Comparison of ENCODE assay signal across 18 cellular contexts in genomic region chr12:115355301-115355700, GRCh38.
"Had no signal": no experiment of that assay in that cellular context is flagged by ENCODE, and none has a peak within 500 bp of the region (broad histone marks: within the 10 kb centered on the region; RNA-seq: fewer than 3 reads in every experiment).

No MANE protein-coding gene starts in this region.

- H3K27me3 ChIP-seq: adrenal gland, colonic mucosa, esophagus muscularis mucosa, gastrocnemius medialis, heart left ventricle, tibial nerve had no signal

- H3K36me3 ChIP-seq: adrenal gland, colonic mucosa, esophagus muscularis mucosa, gastrocnemius medialis, heart left ventricle, lower lobe of right lung, tibial nerve had no signal

- H3K4me3 ChIP-seq: colonic mucosa, gastrocnemius medialis, lower lobe of right lung, tibial nerve had no signal

- FAIRE-seq: endometrium had no signal

- H3K4me1 ChIP-seq: colonic mucosa, gastrocnemius medialis, lower lobe of right lung had no signal

- ATAC-seq: activated CD8-positive, alpha-beta T cell treated with anti-CD3 and anti-CD28 coated beads for 36 hours; gastrocnemius medialis; left colon; lower lobe of right lung; stimulated activated memory B cell treated with anti-CD40 and anti-IgM and Interleukin-4, amounts not matched to agents 10 μg/mL and 1 μg/mL and 100 μg/mL, for 72 hours; WTC11 had no signal

- DNase-seq: activated CD4-positive, alpha-beta T cell treated with anti-CD3 and anti-CD28 coated beads for 4 hours; activated CD8-positive, alpha-beta T cell treated with anti-CD3 and anti-CD28 coated beads for 36 hours; activated effector memory CD4-positive, alpha-beta T cell treated with Interleukin-2 at 50 U/mL for 16 hours; activated naive CD4-positive, alpha-beta T cell treated with anti-CD3 and anti-CD28 coated beads, Interleukin-2, amount 50 U/mL, for 16 hours; activated T-cell treated with anti-CD3 and anti-CD28 coated beads, Interleukin-2, amount 50 U/mL, for 4 hours; caudate nucleus; colonic mucosa; gastrocnemius medialis; heart left ventricle; left colon; lower lobe of right lung; midbrain had no signal

- H3K27ac ChIP-seq: colonic mucosa had no signal

- H3K9me3 ChIP-seq: adrenal gland, colonic mucosa, esophagus muscularis mucosa, gastrocnemius medialis, heart left ventricle, lower lobe of right lung, tibial nerve had no signal
